Comparison of ENCODE assay signal across 15 cellular contexts in the genomic region with DNA sequence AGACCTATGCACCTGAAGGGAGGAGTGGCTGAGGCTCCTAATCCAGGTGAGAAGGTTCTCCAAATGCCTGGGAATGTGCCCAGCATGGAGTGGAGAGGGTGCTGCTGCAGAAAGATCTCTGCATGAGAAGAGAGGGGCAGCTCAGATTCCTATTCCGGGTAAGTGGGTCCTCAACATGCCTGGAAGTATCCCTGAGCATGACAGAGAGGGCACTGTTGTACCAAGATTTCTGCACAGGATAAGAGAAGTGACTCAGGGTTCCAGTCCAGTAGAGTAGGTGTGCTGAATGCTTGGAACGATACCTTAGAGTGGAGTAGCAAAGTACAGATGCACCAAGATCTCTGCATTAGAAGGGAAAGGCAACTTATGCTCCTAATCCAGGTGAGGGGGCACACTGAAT. TPM values are rescaled to one million over a fixed set of nuclear protein-coding genes. Genes with fewer than 3 reads are reported as not detected.
DNase-seq lines count a peak whose midpoint lies in the region; ATAC-seq and TF ChIP-seq lines count a peak whose summit lies in the region.
"Not testable (repeated sequence)": the region's sequence is repeated elsewhere in the genome, so short reads cannot be mapped to it uniquely, and the experiment has no call there.
"Had no signal": no experiment of that assay in that cellular context is flagged by ENCODE, and none has a peak within 500 bp of the region (broad histone marks: within the 10 kb centered on the region; RNA-seq: fewer than 3 reads in every experiment).

No MANE protein-coding gene starts in this region.

- not testable (repeated sequence) for H3K27ac ChIP-seq in esophagus muscularis mucosa (replicated peaks in 1 of 4); left lung; lower lobe of right lung; upper lobe of right lung; vagina

- not testable (repeated sequence) for H3K27me3 ChIP-seq in esophagus muscularis mucosa; left lung; lower lobe of right lung (ENCODE audit: low read depth); upper lobe of right lung; vagina

- TF ChIP-seq POLR2A in esophagus muscularis mucosa (IDR thresholded peaks at IDR 0.05; ENCODE audit: low read depth); vagina (IDR thresholded peaks at IDR 0.05): not testable (repeated sequence)

- WGBS in esophagus muscularis mucosa = 73% methylated on average over 2 of the region's 2 CpGs

- TF ChIP-seq CTCF in esophagus muscularis mucosa (IDR thresholded peaks at IDR 0.05); left lung (IDR thresholded peaks at IDR 0.05); lower lobe of right lung (IDR thresholded peaks at IDR 0.05); upper lobe of right lung (IDR thresholded peaks at IDR 0.05); vagina (IDR thresholded peaks at IDR 0.05): not testable (repeated sequence)

- intact Hi-C loops in esophagus muscularis mucosa (cut with DNase I); left lung (cut with DNase I); lower lobe of right lung (cut with DNase I); upper lobe of right lung (cut with DNase I); vagina (cut with DNase I): not testable (repeated sequence)

- not testable (repeated sequence) for H3K9me3 ChIP-seq in esophagus muscularis mucosa, left lung, lower lobe of right lung, upper lobe of right lung, vagina

- not testable (repeated sequence) for H3K4me1 ChIP-seq in esophagus muscularis mucosa, left lung, lower lobe of right lung, upper lobe of right lung, vagina

- TF ChIP-seq EP300 in esophagus muscularis mucosa (IDR thresholded peaks at IDR 0.05) = not testable (repeated sequence)

- ATAC-seq in left lung (peak; percentile 62), lower lobe of right lung (peak; percentile 19 to 77), upper lobe of right lung (peak; percentile 79)

- not testable (repeated sequence) for H3K4me3 ChIP-seq in esophagus muscularis mucosa, left lung, lower lobe of right lung, upper lobe of right lung, vagina

- DNase-seq in esophagus muscularis mucosa (ENCODE audit: extremely low spot score) = peak; percentile 8
- DNase-seq in left lung, lower lobe of right lung, upper lobe of right lung: not testable (repeated sequence)
- peak; percentile 22 to 81 for DNase-seq in vagina (ENCODE audit: extremely low spot score in 2 of 2)

- H3K36me3 ChIP-seq in esophagus muscularis mucosa, left lung, lower lobe of right lung, upper lobe of right lung, vagina: not testable (repeated sequence)

RNA-seq across cellular contexts. Expression of gene CST1, which starts 15.8 kb away (rescaled TPM):
- not detected for total RNA-seq in esophagus muscularis mucosa
- total RNA-seq in left lung = not detected
- total RNA-seq in lower lobe of right lung = not detected
- total RNA-seq in upper lobe of right lung = not detected
- total RNA-seq in vagina = not detected
- total RNA-seq: A172; A673; B cell; CD4-positive, alpha-beta memory T cell; CD4-positive, alpha-beta T cell; CD4-positive, CD25-positive, alpha-beta regulatory T cell; CD8-positive, alpha-beta memory T cell; CD8-positive, alpha-beta T cell; Daoy had no signal

RNA-seq across cellular contexts. Expression of gene CST4, which starts 46.1 kb away (rescaled TPM):
- total RNA-seq in esophagus muscularis mucosa (not detected), left lung (not detected), lower lobe of right lung (not detected), upper lobe of right lung (not detected), vagina (not detected)
- total RNA-seq: A172; A673; B cell; Calu3; CD4-positive, alpha-beta memory T cell; CD4-positive, alpha-beta T cell; CD4-positive, CD25-positive, alpha-beta regulatory T cell; CD8-positive, alpha-beta memory T cell; CD8-positive, alpha-beta T cell; Daoy had no signal
